In the genomic region with DNA sequence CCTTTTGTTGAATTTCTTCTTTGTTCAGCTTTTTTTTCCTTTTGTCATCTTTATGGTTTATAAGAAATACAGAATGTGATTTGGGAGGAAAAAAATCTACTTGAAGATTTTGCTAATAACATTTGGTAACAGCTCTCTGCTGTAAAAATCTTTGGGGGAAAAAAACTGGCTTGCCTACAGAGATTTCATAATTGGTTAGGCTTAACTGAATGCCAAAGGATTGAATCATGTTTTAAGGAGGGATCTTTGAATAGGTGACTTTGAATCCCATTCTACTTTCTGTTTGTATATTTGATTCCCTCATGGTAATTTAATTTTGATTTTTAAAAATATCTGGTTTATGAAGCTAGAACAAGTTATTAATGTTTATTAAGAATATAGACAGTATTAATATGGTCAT, we compare ENCODE assay signal across 13 cellular contexts. TPM values are rescaled to one million over a fixed set of nuclear protein-coding genes. Genes with fewer than 3 reads are reported as not detected.
DNase-seq lines count a peak whose midpoint lies in the region; ATAC-seq and TF ChIP-seq lines count a peak whose summit lies in the region.
"Had no signal": no experiment of that assay in that cellular context is flagged by ENCODE, and none has a peak within 500 bp of the region (broad histone marks: within the 10 kb centered on the region; RNA-seq: fewer than 3 reads in every experiment).

No MANE protein-coding gene starts in this region.

- H3K27me3 Mint-ChIP-seq in activated naive CD8-positive, alpha-beta T cell, result no peaks in the 10 kb centered on the region
- H3K27me3 Mint-ChIP-seq in activated naive CD8-positive, alpha-beta T cell treated with anti-CD3 and anti-CD28 coated beads for 36 hours, result no peaks in the 10 kb centered on the region

- H3K9me3 ChIP-seq in RWPE2 (ENCODE audit: severe bottlenecking) (no peaks in the 10 kb centered on the region), fibroblast of lung (ENCODE audit: control insufficient read depth, insufficient read depth, low read depth, low read length) (no peaks in the 10 kb centered on the region), smooth muscle cell (replicated peaks; ENCODE audit: low read depth) (no peaks in the 10 kb centered on the region)
- H3K9me3 ChIP-seq: testis had no signal

- peak overlapping the region; percentile 70 for H3K27ac Mint-ChIP-seq in activated naive CD8-positive, alpha-beta T cell
- no peak overlapping the region for H3K27ac Mint-ChIP-seq in activated naive CD8-positive, alpha-beta T cell treated with anti-CD3 and anti-CD28 coated beads for 36 hours

- H3F3A ChIP-seq in smooth muscle cell (ENCODE audit: low read depth), result peaks cover 6% of the 10 kb centered on the region

- TF ChIP-seq CTCF in RWPE2 (IDR thresholded peaks at IDR 0.05; ENCODE audit: poor library complexity, severe bottlenecking) (no peak), fibroblast of lung (conservative IDR thresholded peaks at IDR 0.05 in 1 of 2, IDR thresholded peaks at IDR 0.05 in 1 of 2; ENCODE audit: low read depth in 1 of 2, low read length in 2 of 2) (no peak), smooth muscle cell (IDR thresholded peaks at IDR 0.05; ENCODE audit: borderline replicate concordance, insufficient read depth, poor library complexity, severe bottlenecking) (no peak)

- H4K20me1 ChIP-seq in fibroblast of lung (ENCODE audit: control insufficient read depth, extremely low read depth, insufficient read depth, low read length), result no peaks in the 10 kb centered on the region
- H4K20me1 ChIP-seq in smooth muscle cell (ENCODE audit: low read depth), result peaks cover 50% of the 10 kb centered on the region

- H3K27ac ChIP-seq in RWPE2 (ENCODE audit: poor library complexity, severe bottlenecking), result peak overlapping the region; percentile 81
- H3K27ac ChIP-seq in fibroblast of lung (ENCODE audit: insufficient read depth, low read length), result no peak overlapping the region
- peak overlapping the region; percentile 48 for H3K27ac ChIP-seq in smooth muscle cell (ENCODE audit: low read depth)
- H3K27ac ChIP-seq in caudate nucleus (ENCODE audit: low read depth, low read length), result no peak overlapping the region

- H3K79me2 ChIP-seq in fibroblast of lung (ENCODE audit: control insufficient read depth, insufficient read depth, low read length) (peaks cover 52% of the 10 kb centered on the region), smooth muscle cell (ENCODE audit: low read depth) (peaks cover 71% of the 10 kb centered on the region)

- no peaks in the 10 kb centered on the region for H3K9me3 Mint-ChIP-seq in activated naive CD8-positive, alpha-beta T cell (ENCODE audit: low read depth)
- no peaks in the 10 kb centered on the region for H3K9me3 Mint-ChIP-seq in activated naive CD8-positive, alpha-beta T cell treated with anti-CD3 and anti-CD28 coated beads for 36 hours
- H3K9me3 Mint-ChIP-seq: CD4-positive, CD25-positive, alpha-beta regulatory T cell had no signal

- H3K9ac ChIP-seq in fibroblast of lung (ENCODE audit: insufficient read depth, low read length) (no peak overlapping the region), smooth muscle cell (ENCODE audit: low read depth) (no peak overlapping the region)

- H3K4me2 ChIP-seq in fibroblast of lung (ENCODE audit: extremely low read depth, insufficient read depth, low read length) (peak overlapping the region; percentile 63), smooth muscle cell (peak overlapping the region; percentile 40)

- peak overlapping the region; percentile 30 for H3K4me3 Mint-ChIP-seq in activated naive CD8-positive, alpha-beta T cell
- H3K4me3 Mint-ChIP-seq in activated naive CD8-positive, alpha-beta T cell treated with anti-CD3 and anti-CD28 coated beads for 36 hours, result no peak overlapping the region

- peaks cover 53% of the 10 kb centered on the region for H3K4me1 Mint-ChIP-seq in activated naive CD8-positive, alpha-beta T cell (ENCODE audit: low read depth)
- H3K4me1 Mint-ChIP-seq in activated naive CD8-positive, alpha-beta T cell treated with anti-CD3 and anti-CD28 coated beads for 36 hours, result peaks cover 30% of the 10 kb centered on the region

- peaks cover 10% of the 10 kb centered on the region for H3K36me3 Mint-ChIP-seq in activated naive CD8-positive, alpha-beta T cell
- H3K36me3 Mint-ChIP-seq in activated naive CD8-positive, alpha-beta T cell treated with anti-CD3 and anti-CD28 coated beads for 36 hours, result peaks cover 27% of the 10 kb centered on the region

- DNase-seq in activated naive CD8-positive, alpha-beta T cell treated with anti-CD3 and anti-CD28 coated beads for 36 hours, result no peak
- DNase-seq in RWPE2 (ENCODE audit: low spot score) (no peak), fibroblast of lung (ENCODE audit: low read depth in 2 of 2) (peak; percentile 53 to 57), smooth muscle cell (lab: John Stamatoyannopoulos, UW; ENCODE audit: unreplicated experiment) (no peak), caudate nucleus (lab: John Stamatoyannopoulos, UW) (no peak), HUDEP-2 (lab: John Stamatoyannopoulos, UW; ENCODE audit: unreplicated experiment in 76 of 76) (no peak), SK-N-DZ (ENCODE audit: low spot score) (no peak)
- DNase-seq: CD4-positive, CD25-positive, alpha-beta regulatory T cell; hippocampal formation; NCI-H1048; stimulated activated CD4-positive, alpha-beta T cell treated with anti-CD3 and anti-CD28 coated beads, Interleukin-2, amount 100 ng/mL, for 24 hours; testis had no signal

- H3K4me1 ChIP-seq in RWPE2 (ENCODE audit: insufficient read depth, poor library complexity, severe bottlenecking) (peaks cover 28% of the 10 kb centered on the region), fibroblast of lung (ENCODE audit: control insufficient read depth, extremely low read depth, insufficient read depth, low read length) (peaks cover 6% of the 10 kb centered on the region), smooth muscle cell (ENCODE audit: low read depth) (peaks cover 24% of the 10 kb centered on the region)

- H3K36me3 ChIP-seq in RWPE2 (ENCODE audit: low read depth) (peaks cover 45% of the 10 kb centered on the region), fibroblast of lung (ENCODE audit: control insufficient read depth, insufficient read depth, low read length) (peaks cover 9% of the 10 kb centered on the region), smooth muscle cell (ENCODE audit: low read depth) (peaks cover 4% of the 10 kb centered on the region)

- no peak for ATAC-seq in RWPE2 (ENCODE audit: low read depth)

- H3K4me3 ChIP-seq in RWPE2 (ENCODE audit: severe bottlenecking) (no peak overlapping the region), fibroblast of lung (replicated peaks in 1 of 4; ENCODE audit: control extremely low read depth in 1 of 4, insufficient read depth in 1 of 4, low read depth in 3 of 4, low read length in 4 of 4) (peak overlapping the region in 1 of 4 experiments; percentile 3), smooth muscle cell (no peak overlapping the region)
- H3K4me3 ChIP-seq: testis had no signal

- H2AFZ ChIP-seq in fibroblast of lung (ENCODE audit: low read length), result no peak overlapping the region
- no peak overlapping the region for H2AFZ ChIP-seq in smooth muscle cell (ENCODE audit: low read depth)

- H3K27me3 ChIP-seq in RWPE2 (ENCODE audit: insufficient read depth, poor library complexity, severe bottlenecking) (no peaks in the 10 kb centered on the region), fibroblast of lung (ENCODE audit: control insufficient read depth, insufficient read depth, low read length) (no peaks in the 10 kb centered on the region), smooth muscle cell (ENCODE audit: low read depth) (no peaks in the 10 kb centered on the region)
- H3K27me3 ChIP-seq: testis had no signal

RNA-seq across cellular contexts. Expression of gene BTF3L4, which starts 3.2 kb away (rescaled TPM):
- total RNA-seq in activated naive CD8-positive, alpha-beta T cell treated with anti-CD3 and anti-CD28 coated beads for 36 hours, result 10 to 100 TPM; 40.2 to 43.2 TPM
- total RNA-seq in fibroblast of lung, result 55.5 and 63.2 TPM in 2 replicates
- 70.0 and 73.3 TPM in 2 replicates for polyA plus RNA-seq in fibroblast of lung
- polyA plus RNA-seq in fibroblast of lung (2012), result 49.5 and 51.0 TPM in 2 replicates
- polyA minus RNA-seq in fibroblast of lung (ENCODE audit: low replicate concordance), result 2.1 and 4.5 TPM in 2 replicates
- 95.5 and 103 TPM in 2 replicates for total RNA-seq in smooth muscle cell
- 67.8 and 77.0 TPM in 2 replicates for polyA plus RNA-seq in smooth muscle cell
- polyA plus RNA-seq in SK-N-DZ (2014; cell fraction: cytosol; rRNA removed), result 138 and 152 TPM in 2 replicates
- polyA plus RNA-seq in SK-N-DZ (2014; cell fraction: nucleus; rRNA removed), result 56.8 and 89.9 TPM in 2 replicates

RNA-seq across cellular contexts. Expression of gene TXNDC12, which starts 4.3 kb away (rescaled TPM):
- 10 to 100 TPM; 33.3 to 36.1 TPM for total RNA-seq in activated naive CD8-positive, alpha-beta T cell treated with anti-CD3 and anti-CD28 coated beads for 36 hours
- 34.5 and 34.7 TPM in 2 replicates for total RNA-seq in fibroblast of lung
- polyA plus RNA-seq in fibroblast of lung, result 30.8 and 32.4 TPM in 2 replicates
- polyA plus RNA-seq in fibroblast of lung (2012), result 36.0 and 39.0 TPM in 2 replicates
- polyA minus RNA-seq in fibroblast of lung (ENCODE audit: low replicate concordance), result 5.8 and 6.6 TPM in 2 replicates
- 73.0 and 83.4 TPM in 2 replicates for total RNA-seq in smooth muscle cell
- polyA plus RNA-seq in smooth muscle cell, result 46.7 and 60.2 TPM in 2 replicates
- polyA plus RNA-seq in SK-N-DZ (2014; cell fraction: cytosol; rRNA removed), result 51.3 and 60.8 TPM in 2 replicates
- polyA plus RNA-seq in SK-N-DZ (2014; cell fraction: nucleus; rRNA removed), result 28.5 and 30.4 TPM in 2 replicates

RNA-seq across cellular contexts. Expression of gene KTI12, which starts 25.7 kb away (rescaled TPM):
- total RNA-seq in activated naive CD8-positive, alpha-beta T cell treated with anti-CD3 and anti-CD28 coated beads for 36 hours, result 10 to 100 TPM; 17.6 to 18.1 TPM
- 6.9 and 7.8 TPM in 2 replicates for total RNA-seq in fibroblast of lung
- 11.8 and 14.5 TPM in 2 replicates for polyA plus RNA-seq in fibroblast of lung
- polyA plus RNA-seq in fibroblast of lung (2012), result 10.7 and 15.4 TPM in 2 replicates
- 4.4 and 7.1 TPM in 2 replicates for polyA minus RNA-seq in fibroblast of lung (ENCODE audit: low replicate concordance)
- 7.0 and 8.1 TPM in 2 replicates for total RNA-seq in smooth muscle cell
- polyA plus RNA-seq in smooth muscle cell, result 11.6 and 14.2 TPM in 2 replicates
- polyA plus RNA-seq in SK-N-DZ (2014; cell fraction: cytosol; rRNA removed), result 15.2 and 19.3 TPM in 2 replicates
- polyA plus RNA-seq in SK-N-DZ (2014; cell fraction: nucleus; rRNA removed), result 13.3 and 18.3 TPM in 2 replicates

Comparison
In these comparisons a context has a peak if more than half of its experiments do, and no peak if none do; other contexts are left out.
1. DNase-seq: peak in fibroblast of lung (2 of 2); none in activated naive CD8-positive, alpha-beta T cell treated with anti-CD3 and anti-CD28 coated beads for 36 hours (single experiment), RWPE2 (single experiment), smooth muscle cell (single experiment), caudate nucleus (0 of 61), HUDEP-2 (0 of 76) and SK-N-DZ (single experiment).
2. H3K27ac ChIP-seq: peak in RWPE2 (single experiment) and smooth muscle cell (single experiment); none in fibroblast of lung (single experiment) and caudate nucleus (single experiment).